8 cellular contexts compared by ENCODE assay signal in the genomic region with DNA sequence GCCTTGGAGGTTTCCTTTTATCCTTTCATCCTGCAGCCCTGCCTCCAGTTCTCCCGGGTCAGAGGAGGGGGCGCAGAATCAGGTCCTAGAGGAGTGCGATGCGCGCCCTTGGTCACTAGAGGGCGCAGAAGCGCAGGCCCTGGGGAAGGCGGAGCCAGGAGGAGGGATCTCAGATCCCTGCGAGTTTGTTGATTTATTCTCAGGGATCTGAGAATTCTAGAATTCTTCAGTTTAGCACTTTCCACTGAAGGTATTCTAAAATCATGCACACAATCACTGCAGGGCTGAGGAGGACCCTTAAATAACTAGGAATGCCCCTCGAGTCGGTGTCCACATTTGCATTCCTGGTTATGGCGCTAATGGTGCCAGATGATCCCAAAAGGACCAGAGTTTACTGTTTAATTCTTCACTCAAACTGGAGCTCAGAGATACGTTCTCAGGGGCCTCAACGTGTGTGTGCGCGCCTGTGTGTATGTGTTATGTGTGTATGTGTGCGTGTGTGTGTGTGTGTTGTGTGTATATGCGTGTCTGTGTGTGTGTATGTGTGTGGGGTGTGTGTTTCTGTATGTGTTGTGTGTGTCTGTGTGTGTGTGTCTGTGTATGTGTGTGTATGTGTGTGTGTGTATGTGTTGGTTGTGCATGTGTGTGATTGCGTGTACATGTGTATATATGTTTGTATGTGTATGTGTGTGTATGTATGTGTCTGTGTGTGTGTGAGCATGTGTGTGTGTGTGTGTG. TPM values are rescaled to one million over a fixed set of nuclear protein-coding genes. Genes with fewer than 3 reads are reported as not detected.
DNase-seq lines count a peak whose midpoint lies in the region; ATAC-seq, FAIRE-seq and TF ChIP-seq lines count a peak whose summit lies in the region.

No MANE protein-coding gene starts in this region.

- no peaks in the 10 kb centered on the region for H3K79me1 ChIP-seq in H1 (ENCODE audit: low read depth, low read length)

- no peak overlapping the region for H2BK120ac ChIP-seq in H1 (replicated peaks; ENCODE audit: low read depth, low read length)

- peak overlapping the region; percentile 52; the same call in 1 of the 2 replicates for H2BK12ac ChIP-seq in H1 (ENCODE audit: low read depth, low read length)

- H2BK5ac ChIP-seq in H1 (ENCODE audit: low read depth, low read length): no peak overlapping the region

- H2AK5ac ChIP-seq in H1 (ENCODE audit: low read depth, low read length): no peak overlapping the region

- CTCF ChIA-PET in H1 (lab: Charles Lee; ENCODE audit: partially characterized antibody): interaction anchor here (0.6 to 1.8 kb wide), 7 partner anchors 9 to 1125 kb away, joined by 3 to 4 read pairs (median 3); no protein-coding TSS in a partner anchor

- ATAC-seq in GM18861 (IDR thresholded peaks at IDR 0.05; ENCODE audit: unreplicated experiment): peak; percentile 77
- peak; percentile 67 for ATAC-seq in HG03095 (IDR thresholded peaks at IDR 0.05; ENCODE audit: unreplicated experiment)

- peak; percentile 84 for DNase-seq in AG20443 (ENCODE audit: low spot score)
- DNase-seq in NCI-H2227 (lab: John Stamatoyannopoulos, UW; ENCODE audit: unreplicated experiment): peak; percentile 79
- peak; percentile 15 to 51 for DNase-seq in activated CD8-positive, alpha-beta memory T cell treated with anti-CD3 and anti-CD28 coated beads for 1 hour (ENCODE audit: extremely low read depth in 1 of 2, low read depth in 1 of 2)
- DNase-seq in H1 (ENCODE audit: low read depth in 1 of 2, low spot score in 2 of 2): peak; percentile 49 to 92
- DNase-seq in myocyte (ENCODE audit: low read depth): peak; percentile 75
- DNase-seq in stimulated activated CD8-positive, alpha-beta memory T cell treated with anti-CD3 and anti-CD28 coated beads, Interleukin-7, amount 100 ng/mL, for 24 hours (ENCODE audit: low read depth): peak; percentile 33

- FAIRE-seq in H1 (lab: Jason Lieb, UNC): peak; percentile 36

- POLR2A ChIA-PET in H1 (lab: Charles Lee; ENCODE audit: partially characterized antibody): no interaction called here

- peak in 1 of 2 experiments; percentile 45; a peak in 2 of 4 replicates for TF ChIP-seq RAD21 in H1 (IDR thresholded peaks at IDR 0.05 in 1 of 2, conservative IDR thresholded peaks at IDR 0.05 in 1 of 2; ENCODE audit: low read depth in 2 of 2, low read length in 2 of 2)

- no peaks in the 10 kb centered on the region for H4K20me1 ChIP-seq in H1 (replicated peaks in 1 of 2; ENCODE audit: control insufficient read depth in 1 of 2, insufficient read depth in 2 of 2, low read length in 2 of 2)

- H3K4me3 ChIP-seq in H1 (ENCODE audit: extremely low read depth in 1 of 4, insufficient read depth in 2 of 4, low read depth in 3 of 4, low read length in 4 of 4): peak overlapping the region in 1 of 4 experiments; percentile 40; a peak in 3 of 8 replicates

- H3K27me3 ChIP-seq in H1 (replicated peaks in 1 of 4; ENCODE audit: control insufficient read depth in 3 of 4, extremely low read depth in 1 of 4, insufficient read depth in 3 of 4, low read length in 3 of 4): no peaks in the 10 kb centered on the region

- H3K4me1 ChIP-seq in H1 (replicated peaks in 1 of 4; ENCODE audit: control insufficient read depth in 3 of 4, insufficient read depth in 4 of 4, low read length in 3 of 4): peaks cover 0 to 5% (median 4%) of the 10 kb centered on the region in 4 experiments; a peak in 3 of 7 replicates

- no peak overlapping the region for H3K18ac ChIP-seq in H1 (ENCODE audit: extremely low read depth, low read length)

- no peak overlapping the region for H4K91ac ChIP-seq in H1 (replicated peaks; ENCODE audit: insufficient read length, low read length)

- no peak for TF ChIP-seq POLR2A in H1 (IDR thresholded peaks at IDR 0.05; ENCODE audit: control extremely low read depth in 1 of 2, low read depth in 2 of 2, low read length in 2 of 2)

- peak overlapping the region; percentile 22 to 46 for H3K4me2 ChIP-seq in H1 (ENCODE audit: insufficient read depth in 1 of 2, low read depth in 2 of 2, low read length in 2 of 2)

- H3K4ac ChIP-seq in H1 (replicated peaks; ENCODE audit: insufficient read length, low read depth, low read length): no peak overlapping the region

- TF ChIP-seq EP300 in H1 (IDR thresholded peaks at IDR 0.05; ENCODE audit: borderline replicate concordance in 1 of 2, low read depth in 2 of 2, low read length in 2 of 2): no peak

- H4K8ac ChIP-seq in H1 (ENCODE audit: extremely low read depth, insufficient read depth, low read length): no peak overlapping the region

- H2BK20ac ChIP-seq in H1 (ENCODE audit: low read length): no peak overlapping the region

- WGBS in H1 (ENCODE audit: extremely low coverage in 1 of 2, insufficient coverage in 1 of 2, insufficient read length in 1 of 2, insufficient replicate concordance in 2 of 2, low coverage in 1 of 2, low lambda C conversion rate in 2 of 2, missing lambda C conversion rate in 1 of 2), 2 experiments: 26% methylated on average over 19 of the region's 19 CpGs; no CpG with 5 or more reads in 1 of the 2 experiments

- no peak overlapping the region for H3K9ac ChIP-seq in H1 (replicated peaks in 1 of 4; ENCODE audit: extremely low read depth in 1 of 4, low read depth in 3 of 4, low read length in 3 of 4)

- peak overlapping the region; percentile 20; the same call in 1 of the 2 replicates for H2BK15ac ChIP-seq in H1 (ENCODE audit: low read length)

- H3K56ac ChIP-seq in H1 (replicated peaks; ENCODE audit: insufficient read length, low read depth, low read length): peak overlapping the region; percentile 33

- H3K36me3 ChIP-seq in H1 (ENCODE audit: control insufficient read depth in 2 of 4, insufficient read depth in 4 of 4, low read length in 3 of 4): no peaks in the 10 kb centered on the region

- peak; percentile 88 to 91 (median 90) for TF ChIP-seq CTCF in H1 (IDR thresholded peaks at IDR 0.05; ENCODE audit: control extremely low read depth in 1 of 3, insufficient read depth in 1 of 3, low read depth in 1 of 3, low read length in 3 of 3)

- H4K5ac ChIP-seq in H1 (ENCODE audit: insufficient read length, low read depth, low read length): no peak overlapping the region

- H3K9me3 ChIP-seq in H1 (ENCODE audit: insufficient read depth in 2 of 2, low read depth in 1 of 2, low read length in 1 of 2): no peaks in the 10 kb centered on the region

- H2AFZ ChIP-seq in H1 (ENCODE audit: low read length): peak overlapping the region; percentile 98; the same call in 1 of the 2 replicates

- no peaks in the 10 kb centered on the region for H3K79me2 ChIP-seq in H1 (ENCODE audit: control insufficient read depth in 1 of 2, insufficient read depth in 2 of 2, low read length in 2 of 2)

- H3K27ac ChIP-seq in H1 (ENCODE audit: low read depth, low read length): no peak overlapping the region

- peaks cover 4% of the 10 kb centered on the region; the same call in 1 of the 2 replicates for H3K23me2 ChIP-seq in H1 (ENCODE audit: low read depth, low read length)

- no peak overlapping the region for H3K14ac ChIP-seq in H1 (ENCODE audit: insufficient read length)

- no peak overlapping the region for H3K23ac ChIP-seq in H1 (ENCODE audit: insufficient read length)

TF ChIP-seq in H1, 55 proteins besides CTCF, POLR2A, EP300 and RAD21:
- no peak for TF ChIP-seq POU5F1 (IDR thresholded peaks at IDR 0.05; ENCODE audit: low read depth, low read length)
- TF ChIP-seq CREB1 (IDR thresholded peaks at IDR 0.05): 0 out of 2 replicates have a peak, but pooled peaks have one; percentile 22

RNA-seq across cellular contexts. Expression of a gene that starts 6.9 kb away (rescaled TPM):
- total RNA-seq in H1 (2021; fragmentation: NEBNext Ultra II Directional; extraction: Animal tissue kit (Norgen Biotek cat#: 25700)): 91.6 and 94.9 TPM in 2 replicates
- 126 and 127 TPM in 2 replicates for polyA plus RNA-seq in H1 (2011; rRNA removed)
- 117 TPM for polyA plus RNA-seq in H1 (2011; cell fraction: cytosol; rRNA removed)
- 407 TPM for polyA plus RNA-seq in H1 (2011; cell fraction: nucleus; rRNA removed)
- 76.2 to 98.4 TPM (median 90.2 TPM) in 4 replicates for polyA plus RNA-seq in H1 (2012, experiment 1 of 2)
- polyA plus RNA-seq in H1 (2012, experiment 2 of 2): 66.2 TPM
- 92.9 TPM for polyA plus RNA-seq in H1 (2013, experiment 1 of 2)
- 78.1 TPM for polyA plus RNA-seq in H1 (2013, experiment 2 of 2)
- 244 and 256 TPM in 2 replicates for polyA minus RNA-seq in H1 (2011; rRNA and poly(A)+ RNA removed)
- polyA minus RNA-seq in H1 (2011; cell fraction: cytosol; rRNA and poly(A)+ RNA removed): 73.7 TPM
- 135 TPM for polyA minus RNA-seq in H1 (2011; cell fraction: nucleus; rRNA and poly(A)+ RNA removed)
- 69.9 and 73.1 TPM in 2 replicates for total RNA-seq in myocyte
- 51.4 TPM for polyA plus RNA-seq in myocyte (2012)

Comparison
In these comparisons a context has a peak if more than half of its experiments do, and no peak if none do; other contexts are left out.
1. DNase-seq: peak in every context shown above with its lines; median percentile 84 in AG20443; 79 in NCI-H2227; 75 in myocyte; 70 in H1; 33 in activated CD8-positive, alpha-beta memory T cell treated with anti-CD3 and anti-CD28 coated beads for 1 hour; 33 in stimulated activated CD8-positive, alpha-beta memory T cell treated with anti-CD3 and anti-CD28 coated beads, Interleukin-7, amount 100 ng/mL, for 24 hours.